Comparison of ENCODE assay signal across 23 cellular contexts in the genomic region with DNA sequence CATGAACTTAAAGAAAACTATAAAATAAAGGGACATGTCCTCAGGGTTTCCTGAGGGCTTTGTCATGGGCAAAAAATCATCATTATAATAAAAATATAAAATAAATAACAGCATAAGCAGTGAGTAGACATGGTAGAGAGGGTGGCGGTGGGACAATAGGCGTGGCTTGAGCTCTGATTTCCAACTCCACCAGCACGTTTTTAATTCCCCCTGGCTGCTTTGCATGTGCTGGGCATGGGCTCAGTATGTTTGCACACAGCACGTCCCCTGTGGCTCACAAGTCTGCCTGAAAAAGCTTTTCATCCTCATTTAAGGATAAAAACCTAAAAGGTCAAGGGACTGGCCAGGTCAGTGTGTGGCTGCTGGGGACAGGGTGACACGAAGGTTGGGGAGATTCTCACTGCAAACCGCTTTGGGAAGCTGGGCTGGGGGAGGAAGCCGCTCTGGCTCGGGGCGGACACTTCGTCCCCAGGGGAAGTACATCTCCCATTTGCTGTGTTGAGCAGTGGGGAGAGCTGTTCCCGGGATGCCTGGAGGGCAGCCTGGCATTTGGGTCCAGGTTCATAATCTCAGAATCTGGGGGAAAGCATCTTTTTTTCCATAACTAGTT. TPM values are rescaled to one million over a fixed set of nuclear protein-coding genes. Genes with fewer than 3 reads are reported as not detected.
A peak's percentile ranks its signal among the peaks of the same experiment; 100 is the strongest.
DNase-seq lines count a peak whose midpoint lies in the region; ATAC-seq and TF ChIP-seq lines count a peak whose summit lies in the region.
"Had no signal": no experiment of that assay in that cellular context is flagged by ENCODE, and none has a peak within 500 bp of the region (broad histone marks: within the 10 kb centered on the region; RNA-seq: fewer than 3 reads in every experiment).

No MANE protein-coding gene starts in this region.

- no peaks in the 10 kb centered on the region for H3K79me2 ChIP-seq in hepatocyte

- peak overlapping the region; percentile 35 for H3K4me3 ChIP-seq in adipocyte (ENCODE audit: low read length)
- H3K4me3 ChIP-seq in hepatocyte = no peak overlapping the region
- H3K4me3 ChIP-seq: esophagus squamous epithelium, upper lobe of right lung had no signal

- H3K9me3 ChIP-seq in adipocyte (ENCODE audit: control insufficient read depth, low read length) (peaks cover 20% of the 10 kb centered on the region), hepatocyte (ENCODE audit: low read depth) (no peaks in the 10 kb centered on the region)
- H3K9me3 ChIP-seq: upper lobe of right lung had no signal

- H3K9ac ChIP-seq in adipocyte (ENCODE audit: low read length) = no peak overlapping the region

- WGBS in hepatocyte (ENCODE audit: low lambda C conversion rate, missing lambda C conversion rate) = 31% methylated on average over 11 of the region's 11 CpGs

- H3K27me3 ChIP-seq in adipocyte (replicated peaks; ENCODE audit: control insufficient read depth, insufficient read depth, low read length) = peaks cover 19% of the 10 kb centered on the region
- H3K27me3 ChIP-seq in hepatocyte = peaks cover 23% of the 10 kb centered on the region

- H3K9me2 ChIP-seq in hepatocyte (replicated peaks; ENCODE audit: insufficient read depth) = no peaks in the 10 kb centered on the region

- ATAC-seq in HG03565 (IDR thresholded peaks at IDR 0.05; ENCODE audit: unreplicated experiment) (no peak), HG03520 (IDR thresholded peaks at IDR 0.05; ENCODE audit: unreplicated experiment) (no peak)
- ATAC-seq: activated T-cell treated with anti-CD3 and anti-CD28 coated beads, Interleukin-2, amount 50 U/mL, for 4 hours; stimulated activated naive CD8-positive, alpha-beta T cell treated with anti-CD3 and anti-CD28 coated beads, Interleukin-15, Interleukin-2, amounts not matched to agents 100 U/mL and 50 U/mL, for 24 hours; upper lobe of right lung had no signal

- TF ChIP-seq CTCF in hepatocyte (IDR thresholded peaks at IDR 0.05; ENCODE audit: poor library complexity) = no peak

- no peaks in the 10 kb centered on the region for H4K20me1 ChIP-seq in hepatocyte (ENCODE audit: insufficient read depth, poor library complexity, severe bottlenecking)

- peak; percentile 7 for DNase-seq in EH (ENCODE audit: low read depth)
- DNase-seq in LHCN-M2 (ENCODE audit: low read depth) = peak; percentile 27
- DNase-seq in adipocyte (ENCODE audit: low read depth) = no peak
- peak; percentile 83 for DNase-seq in mesenteric fat pad (ENCODE audit: low spot score)
- no peak for DNase-seq in activated T-cell treated with anti-CD3 and anti-CD28 coated beads, Interleukin-2, amount 50 U/mL, for 48 hours
- no peak for DNase-seq in hepatocyte (ENCODE audit: low spot score)
- DNase-seq: activated CD4-positive, alpha-beta memory T cell treated with anti-CD3 and anti-CD28 coated beads for 36 hours; activated naive CD8-positive, alpha-beta T cell treated with anti-CD3 and anti-CD28 coated beads for 36 hours; activated T-cell treated with anti-CD3 and anti-CD28 coated beads, Interleukin-2, amount 50 U/mL, for 4 hours; CD4-positive, alpha-beta memory T cell; DMS79; esophagus squamous epithelium; hypothalamus; naive B cell; NCI-H1694; NCI-H510A treated with DMSO at 0.1 percent for 48 hours; posterior cingulate gyrus; stimulated activated naive CD8-positive, alpha-beta T cell treated with anti-CD3 and anti-CD28 coated beads, Interleukin-15, Interleukin-2, amounts not matched to agents 100 U/mL and 50 U/mL, for 24 hours; upper lobe of right lung had no signal

- H3K4me1 ChIP-seq in adipocyte (ENCODE audit: control insufficient read depth, insufficient read depth, low read length) = peaks cover 6% of the 10 kb centered on the region
- no peaks in the 10 kb centered on the region for H3K4me1 ChIP-seq in hepatocyte (ENCODE audit: insufficient read depth)
- H3K4me1 ChIP-seq: upper lobe of right lung had no signal

- no peak overlapping the region for H3K27ac ChIP-seq in hepatocyte
- H3K27ac ChIP-seq: esophagus squamous epithelium, upper lobe of right lung had no signal

- no peak overlapping the region for H2AFZ ChIP-seq in hepatocyte

- no peak overlapping the region for H3K4me2 ChIP-seq in hepatocyte

- H3K36me3 ChIP-seq in adipocyte (ENCODE audit: control insufficient read depth, insufficient read depth, low read length, severe bottlenecking) (no peaks in the 10 kb centered on the region), hepatocyte (replicated peaks; ENCODE audit: insufficient read depth, low read depth) (no peaks in the 10 kb centered on the region)
- H3K36me3 ChIP-seq: esophagus squamous epithelium, upper lobe of right lung had no signal

RNA-seq across cellular contexts. Expression of gene NKX2-5, which starts 32.6 kb away (rescaled TPM):
- total RNA-seq in LHCN-M2 (2014; rRNA removed) (not detected in 2 replicates), mesenteric fat pad (not detected), hepatocyte (not detected in 2 replicates)
- 0.13 TPM for polyA plus RNA-seq in LHCN-M2 (2012)
- 0.21 and 0.39 TPM in 2 replicates for polyA plus RNA-seq in hepatocyte
- total RNA-seq: activated CD4-positive, alpha-beta memory T cell treated with anti-CD3 and anti-CD28 coated beads for 36 hours; activated T-cell treated with anti-CD3 and anti-CD28 coated beads, Interleukin-2, amount 50 U/mL, for 4 hours; CD4-positive, alpha-beta memory T cell; esophagus squamous epithelium; liver; upper lobe of right lung had no signal
- polyA plus RNA-seq: AG04450; CD4-positive, alpha-beta memory T cell; liver had no signal

RNA-seq across cellular contexts. Expression of gene BNIP1, which starts 58.0 kb away (rescaled TPM):
- total RNA-seq in LHCN-M2 (2014; rRNA removed) (15.8 and 17.4 TPM in 2 replicates), mesenteric fat pad (11.7 TPM), hepatocyte (11.7 and 14.7 TPM in 2 replicates)
- 17.4 TPM for polyA plus RNA-seq in LHCN-M2 (2012)
- 8.8 and 13.1 TPM in 2 replicates for polyA plus RNA-seq in hepatocyte

Comparison
In these comparisons a context has a peak if more than half of its experiments do, and no peak if none do; other contexts are left out.
1. DNase-seq: peak in EH (single experiment), LHCN-M2 (single experiment) and mesenteric fat pad (single experiment); none in adipocyte (single experiment), activated T-cell treated with anti-CD3 and anti-CD28 coated beads, Interleukin-2, amount 50 U/mL, for 48 hours (0 of 2) and hepatocyte (single experiment).